In genomic region chr3:152386208-152386607, GRCh38 we compare ENCODE assay signal across 15 cellular contexts.
DNase-seq lines count a peak whose midpoint lies in the region; ATAC-seq, FAIRE-seq and TF ChIP-seq lines count a peak whose summit lies in the region.
"Had no signal": no experiment of that assay in that cellular context is flagged by ENCODE, and none has a peak within 500 bp of the region (broad histone marks: within the 10 kb centered on the region; RNA-seq: fewer than 3 reads in every experiment).

No MANE protein-coding gene starts in this region.

- H3K9ac ChIP-seq in HepG2 (ENCODE audit: insufficient read depth, low read depth, low read length) (no peak overlapping the region), mammary epithelial cell (ENCODE audit: insufficient read depth, low read length) (no peak overlapping the region)
- H3K9ac ChIP-seq: BLaER1 had no signal

- in situ Hi-C loops in HepG2 (cut with HindIII; ENCODE audit: extremely low pct_ligation_motif_present, low pct_unique_long_range_greater_than_20kb) (no loop called here), mammary epithelial cell (cut with MboI; ENCODE audit: low sequenced_read_pairs in 2 of 2) (no loop called here)

- H3K36me3 ChIP-seq in HepG2 (replicated peaks in 1 of 2; ENCODE audit: control insufficient read depth in 1 of 2, insufficient read depth in 2 of 2, low read length in 2 of 2) (no peaks in the 10 kb centered on the region), right lobe of liver (no peaks in the 10 kb centered on the region), mammary epithelial cell (ENCODE audit: insufficient read depth, low read length) (no peaks in the 10 kb centered on the region), osteoblast (ENCODE audit: insufficient read depth, low read length) (peaks cover 3% of the 10 kb centered on the region)

- H3K27ac ChIP-seq in HepG2 (ENCODE audit: extremely low read length, insufficient read depth, low read length), result peak overlapping the region; percentile 59
- H3K27ac ChIP-seq in right lobe of liver, result no peak overlapping the region
- peak overlapping the region; percentile 63 for H3K27ac ChIP-seq in mammary epithelial cell (ENCODE audit: insufficient read depth, low read depth, low read length)
- H3K27ac ChIP-seq in osteoblast (ENCODE audit: low read depth, low read length), result peak overlapping the region; percentile 26
- H3K27ac ChIP-seq: BLaER1 had no signal

- dilution Hi-C loops in mammary epithelial cell (cut with HindIII; ENCODE audit: low sequenced_read_pairs), result no loop called here

- no peak overlapping the region for H3K4me2 ChIP-seq in HepG2 (ENCODE audit: low read depth, low read length)
- no peak overlapping the region for H3K4me2 ChIP-seq in mammary epithelial cell (ENCODE audit: insufficient read depth, low read depth, low read length)
- H3K4me2 ChIP-seq in osteoblast (ENCODE audit: insufficient read depth, low read length), result no peak overlapping the region
- H3K4me2 ChIP-seq: BLaER1 had no signal

- H3K4me1 ChIP-seq in HepG2 (ENCODE audit: insufficient read depth, low read length) (peaks cover 63% of the 10 kb centered on the region), right lobe of liver (peaks cover 0 to 45% (median 11%) of the 10 kb centered on the region in 4 donors), mammary epithelial cell (ENCODE audit: insufficient read depth, low read length) (peaks cover 34% of the 10 kb centered on the region), osteoblast (ENCODE audit: insufficient read depth, low read length) (peaks cover 47% of the 10 kb centered on the region)

- DNase-seq in HepG2 (ENCODE audit: low spot score) (no peak), right lobe of liver (no peak), mammary epithelial cell (no peak), osteoblast (ENCODE audit: insufficient read length, low spot score, missing footprints) (no peak), EL (no peak), DMS53 (lab: John Stamatoyannopoulos, UW) (no peak)
- DNase-seq: activated CD8-positive, alpha-beta memory T cell treated with anti-CD3 and anti-CD28 coated beads, Interleukin-2, amount 50 U/mL, for 4 hours; amygdala; NCI-H1092 treated with DMSO at 0.1 percent for 48 hours; NCI-H526; stimulated activated CD8-positive, alpha-beta memory T cell treated with anti-CD3 and anti-CD28 coated beads, Interleukin-4, amount 100 ng/mL, for 48 hours had no signal

- no TSS peak for BruUV-seq in HepG2 (replicated peaks; lab: Mats Ljungman, UMichigan)
- no TSS peak for BruUV-seq in mammary epithelial cell (replicated peaks; lab: Mats Ljungman, UMichigan)

- intact Hi-C loops in HepG2 (cut with micrococcal nuclease; ENCODE audit: unreplicated experiment) (no loop called here), right lobe of liver (cut with DNase I) (no loop called here), mammary epithelial cell (cut with micrococcal nuclease) (loop anchor here (5.0 kb wide), 3 partner anchors 39 to 114 kb away; no protein-coding TSS in a partner anchor)

- H3K4me3 ChIP-seq in HepG2 (replicated peaks in 1 of 3; ENCODE audit: insufficient read depth in 1 of 3, low read depth in 2 of 3, low read length in 3 of 3) (no peak overlapping the region; a peak in 1 of 6 replicates), right lobe of liver (no peak overlapping the region), mammary epithelial cell (replicated peaks in 1 of 3; ENCODE audit: insufficient read depth in 1 of 3, low read depth in 2 of 3, low read length in 3 of 3) (no peak overlapping the region), osteoblast (ENCODE audit: insufficient read depth, low read length) (no peak overlapping the region)
- H3K4me3 ChIP-seq: BLaER1 had no signal

- ATAC-seq in HepG2 (no peak), right lobe of liver (no peak), HG03442 (IDR thresholded peaks at IDR 0.05; ENCODE audit: unreplicated experiment) (no peak), GM18861 (IDR thresholded peaks at IDR 0.05; ENCODE audit: unreplicated experiment) (no peak)

- no peak overlapping the region for H2AFZ ChIP-seq in HepG2 (ENCODE audit: low read length)
- no peak overlapping the region for H2AFZ ChIP-seq in mammary epithelial cell (ENCODE audit: low read depth, low read length)
- H2AFZ ChIP-seq in osteoblast (ENCODE audit: low read length), result no peak overlapping the region

- TF ChIP-seq CTCF in HepG2 (CRISPR knock-in tag; IDR thresholded peaks at IDR 0.05), result no peak
- TF ChIP-seq CTCF in right lobe of liver (IDR thresholded peaks at IDR 0.05), result no peak
- no peak for TF ChIP-seq CTCF in mammary epithelial cell (conservative IDR thresholded peaks at IDR 0.05 in 1 of 2, IDR thresholded peaks at IDR 0.05 in 1 of 2; ENCODE audit: extremely low read depth in 1 of 2, insufficient read depth in 1 of 2, low read depth in 1 of 2, low read length in 2 of 2)
- no peak for TF ChIP-seq CTCF in osteoblast (IDR thresholded peaks at IDR 0.05; ENCODE audit: extremely low read depth, low read depth, low read length)

- TF ChIP-seq POLR2A in HepG2 (IDR thresholded peaks at IDR 0.05; ENCODE audit: insufficient read depth in 1 of 2, low read depth in 2 of 2, low read length in 2 of 2) (no peak), right lobe of liver (IDR thresholded peaks at IDR 0.05) (no peak)

- no peaks in the 10 kb centered on the region for H3K9me3 ChIP-seq in HepG2 (ENCODE audit: low read length)
- H3K9me3 ChIP-seq in right lobe of liver, result no peaks in the 10 kb centered on the region
- no peaks in the 10 kb centered on the region for H3K9me3 ChIP-seq in mammary epithelial cell (replicated peaks; ENCODE audit: insufficient read depth, low read length)
- H3K9me3 ChIP-seq in osteoblast (ENCODE audit: low read depth, low read length), result no peaks in the 10 kb centered on the region
- H3K9me3 ChIP-seq: BLaER1 had no signal

- no peaks in the 10 kb centered on the region for H4K20me1 ChIP-seq in HepG2 (ENCODE audit: insufficient read depth, low read length)
- no peaks in the 10 kb centered on the region for H4K20me1 ChIP-seq in mammary epithelial cell (ENCODE audit: insufficient read depth, low read length)
- peaks cover 50% of the 10 kb centered on the region for H4K20me1 ChIP-seq in osteoblast (ENCODE audit: insufficient read depth, low read length)

- TF ChIP-seq RAD21 in HepG2 (CRISPR knock-in tag; IDR thresholded peaks at IDR 0.05), result no peak

- FAIRE-seq in HepG2 (lab: Jason Lieb, UNC), result no peak
- FAIRE-seq: HTR-8/SVneo had no signal

- peaks cover 50% of the 10 kb centered on the region for H3K79me2 ChIP-seq in HepG2 (ENCODE audit: insufficient read depth, low read length)
- peaks cover 82% of the 10 kb centered on the region for H3K79me2 ChIP-seq in mammary epithelial cell (ENCODE audit: insufficient read depth, low read length)
- H3K79me2 ChIP-seq in osteoblast (ENCODE audit: insufficient read depth, low read length), result peaks cover 94% of the 10 kb centered on the region

- POLR2A ChIA-PET in HepG2 (lab: Yijun Ruan, JAX), result no interaction called here

- TF ChIP-seq EP300 in HepG2 (IDR thresholded peaks at IDR 0.05; ENCODE audit: low read depth in 2 of 2, low read length in 2 of 2) (no peak), HepG2 (CRISPR knock-in tag; IDR thresholded peaks at IDR 0.05; ENCODE audit: borderline replicate concordance) (no peak)

- H3K27me3 ChIP-seq in HepG2 (ENCODE audit: control insufficient read depth in 1 of 2, insufficient read depth in 2 of 2, low read length in 2 of 2), result no peaks in the 10 kb centered on the region
- no peaks in the 10 kb centered on the region for H3K27me3 ChIP-seq in right lobe of liver
- H3K27me3 ChIP-seq in mammary epithelial cell (ENCODE audit: insufficient read depth, low read length), result no peaks in the 10 kb centered on the region
- no peaks in the 10 kb centered on the region for H3K27me3 ChIP-seq in osteoblast (ENCODE audit: insufficient read depth, low read length)
- H3K27me3 ChIP-seq: BLaER1 had no signal

- CTCF ChIA-PET in HepG2 (lab: Yijun Ruan, JAX; ENCODE audit: low intra/inter-chr PET ratio, low total read pairs) (no interaction called here), mammary epithelial cell (lab: Charles Lee; ENCODE audit: low non-redundant PET) (no interaction called here)

TF ChIP-seq in HepG2, 621 proteins besides CTCF, POLR2A, EP300 and RAD21:
- TF ChIP-seq CREB1 (IDR thresholded peaks at IDR 0.05), result no peak
- 0 out of 2 replicates have a peak, but pooled peaks have one; percentile 23 for TF ChIP-seq CREB1 (CRISPR knock-in tag; IDR thresholded peaks at IDR 0.05)
- TF ChIP-seq EHMT2 (IDR thresholded peaks at IDR 0.05; ENCODE audit: borderline replicate concordance, low read depth, low read length), result 0 out of 2 replicates have a peak, but pooled peaks have one; percentile 31
- no peak for TF ChIP-seq TEAD3 (CRISPR knock-in tag; optimal IDR thresholded peaks at IDR 0.05; ENCODE audit: borderline replicate concordance)

Comparison
In these comparisons a context has a peak if more than half of its experiments do, and no peak if none do; other contexts are left out.
1. H3K27ac ChIP-seq: peak in HepG2 (single experiment), mammary epithelial cell (single experiment) and osteoblast (single experiment); none in right lobe of liver (0 of 3).